In the genomic region with DNA sequence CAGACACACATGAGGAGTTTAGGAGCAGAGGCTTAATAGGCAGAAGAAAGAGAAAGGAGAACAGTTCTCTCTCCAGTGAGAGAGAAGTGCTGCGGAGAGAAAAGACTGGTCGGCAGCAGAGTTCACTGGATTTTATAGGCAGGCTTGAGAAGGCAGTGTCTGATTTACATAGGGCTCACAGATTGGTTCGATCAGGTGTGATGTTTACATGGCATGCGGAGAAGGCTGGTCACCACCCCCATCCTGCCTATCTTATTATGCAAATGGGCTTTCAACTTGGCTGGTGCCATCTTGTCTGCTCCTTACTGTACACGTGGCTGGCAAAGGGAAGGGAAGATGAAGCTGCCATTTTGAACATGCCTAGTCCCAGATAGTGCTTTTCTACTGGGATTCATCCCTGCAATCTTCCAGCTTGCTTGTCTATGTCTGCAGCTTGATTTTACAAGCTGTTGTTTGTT, we compare ENCODE assay signal across 1 cellular context.
TF ChIP-seq lines count a peak whose summit lies in the region.

No MANE protein-coding gene starts in this region.

TF ChIP-seq in K562, 482 proteins besides CTCF, POLR2A, EP300 and RAD21 (continued from another document):
- TF ChIP-seq TEAD4 (IDR thresholded peaks at IDR 0.05; ENCODE audit: low read length) = peak; percentile 20; the same call in 1 of the 2 replicates
- TF ChIP-seq TEAD4 (CRISPR knock-in tag; IDR thresholded peaks at IDR 0.05; ENCODE audit: borderline replicate concordance) = no peak
- no peak for TF ChIP-seq TRIM24 (IDR thresholded peaks at IDR 0.05)
- TF ChIP-seq SMAD2 (IDR thresholded peaks at IDR 0.05; ENCODE audit: low read depth, low read length) = no peak
- TF ChIP-seq PHB (CRISPR knock-in tag; IDR thresholded peaks at IDR 0.05) = no peak
- TF ChIP-seq CBFB (CRISPR knock-in tag; IDR thresholded peaks at IDR 0.05) = no peak
- no peak for TF ChIP-seq ZNF143 (CRISPR knock-in tag; IDR thresholded peaks at IDR 0.05)
- no peak for TF ChIP-seq RBBP5 (IDR thresholded peaks at IDR 0.05; ENCODE audit: borderline replicate concordance, insufficient read depth, low read length, poor library complexity, severe bottlenecking)
- TF ChIP-seq, protein P1, sequence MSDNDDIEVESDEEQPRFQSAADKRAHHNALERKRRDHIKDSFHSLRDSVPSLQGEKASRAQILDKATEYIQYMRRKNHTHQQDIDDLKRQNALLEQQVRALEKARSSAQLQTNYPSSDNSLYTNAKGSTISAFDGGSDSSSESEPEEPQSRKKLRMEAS (CRISPR knock-in tag; IDR thresholded peaks at IDR 0.05) = peak; percentile 51; the same call in 1 of the 2 replicates
- no peak; the same call in 1 of the 2 replicates for TF ChIP-seq ATF7 (IDR thresholded peaks at IDR 0.05)
- TF ChIP-seq, protein P2, sequence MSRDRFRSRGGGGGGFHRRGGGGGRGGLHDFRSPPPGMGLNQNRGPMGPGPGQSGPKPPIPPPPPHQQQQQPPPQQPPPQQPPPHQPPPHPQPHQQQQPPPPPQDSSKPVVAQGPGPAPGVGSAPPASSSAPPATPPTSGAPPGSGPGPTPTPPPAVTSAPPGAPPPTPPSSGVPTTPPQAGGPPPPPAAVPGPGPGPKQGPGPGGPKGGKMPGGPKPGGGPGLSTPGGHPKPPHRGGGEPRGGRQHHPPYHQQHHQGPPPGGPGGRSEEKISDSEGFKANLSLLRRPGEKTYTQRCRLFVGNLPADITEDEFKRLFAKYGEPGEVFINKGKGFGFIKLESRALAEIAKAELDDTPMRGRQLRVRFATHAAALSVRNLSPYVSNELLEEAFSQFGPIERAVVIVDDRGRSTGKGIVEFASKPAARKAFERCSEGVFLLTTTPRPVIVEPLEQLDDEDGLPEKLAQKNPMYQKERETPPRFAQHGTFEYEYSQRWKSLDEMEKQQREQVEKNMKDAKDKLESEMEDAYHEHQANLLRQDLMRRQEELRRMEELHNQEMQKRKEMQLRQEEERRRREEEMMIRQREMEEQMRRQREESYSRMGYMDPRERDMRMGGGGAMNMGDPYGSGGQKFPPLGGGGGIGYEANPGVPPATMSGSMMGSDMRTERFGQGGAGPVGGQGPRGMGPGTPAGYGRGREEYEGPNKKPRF (IDR thresholded peaks at IDR 0.05; ENCODE audit: low read depth, low read length) = no peak
- TF ChIP-seq FOXA3 (CRISPR knock-in tag; conservative IDR thresholded peaks at IDR 0.05 in 1 of 2, IDR thresholded peaks at IDR 0.05 in 1 of 2) = 0 out of 4 replicates have a peak, but pooled peaks of 1 of the 2 experiments have one; percentile 49
- no peak for TF ChIP-seq FOXK1 (CRISPR knock-in tag; IDR thresholded peaks at IDR 0.05; ENCODE audit: borderline replicate concordance)
- no peak for TF ChIP-seq KAT7 (CRISPR knock-in tag; IDR thresholded peaks at IDR 0.05; ENCODE audit: borderline replicate concordance)
- no peak for TF ChIP-seq NR3C1 (CRISPR knock-in tag; IDR thresholded peaks at IDR 0.05)
- TF ChIP-seq ZNF76 (CRISPR knock-in tag; IDR thresholded peaks at IDR 0.05; ENCODE audit: borderline replicate concordance) = no peak
